Comparison of ENCODE assay signal across 21 cellular contexts in the genomic region with DNA sequence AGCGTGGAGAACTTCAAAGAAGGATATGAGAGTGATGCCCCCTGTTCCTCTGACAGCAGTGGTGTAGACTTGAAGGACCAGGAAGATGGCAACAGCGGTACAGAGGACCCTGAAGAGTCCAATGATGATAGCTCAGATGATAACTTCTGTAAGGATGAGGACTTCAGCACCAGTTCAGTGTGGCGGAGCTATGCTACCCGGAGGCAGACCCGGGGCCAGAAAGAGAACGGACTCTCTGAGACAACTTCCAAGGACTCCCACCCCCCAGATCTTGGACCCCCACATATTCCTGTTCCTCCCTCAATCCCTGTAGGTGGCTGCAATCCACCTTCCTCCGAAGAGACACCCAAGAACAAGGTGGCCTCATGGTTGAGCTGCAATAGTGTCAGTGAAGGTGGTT. TPM values are rescaled to one million over a fixed set of nuclear protein-coding genes. Genes with fewer than 3 reads are reported as not detected.
DNase-seq lines count a peak whose midpoint lies in the region; ATAC-seq and TF ChIP-seq lines count a peak whose summit lies in the region.
"Had no signal": no experiment of that assay in that cellular context is flagged by ENCODE, and none has a peak within 500 bp of the region (broad histone marks: within the 10 kb centered on the region; RNA-seq: fewer than 3 reads in every experiment).

No MANE protein-coding gene starts in this region.

- H3K36me3 Mint-ChIP-seq in activated T-cell treated with anti-CD3 and anti-CD28 coated beads, Interleukin-2, amount 50 U/mL, for 24 hours (ENCODE audit: low read depth): peaks cover 93% of the 10 kb centered on the region

- intact Hi-C loops in Panc1 (cut with micrococcal nuclease; ENCODE audit: unreplicated experiment): no loop called here
- intact Hi-C loops in head of caudate nucleus (cut with DNase I): no loop called here

- H3K27ac Mint-ChIP-seq in activated T-cell treated with anti-CD3 and anti-CD28 coated beads, Interleukin-2, amount 50 U/mL, for 24 hours: peak overlapping the region; percentile 55
- H3K27ac Mint-ChIP-seq: CD4-positive, CD25-positive, alpha-beta regulatory T cell had no signal

- peaks cover 14% of the 10 kb centered on the region for H3K4me1 Mint-ChIP-seq in activated T-cell treated with anti-CD3 and anti-CD28 coated beads, Interleukin-2, amount 50 U/mL, for 24 hours (ENCODE audit: low read depth)
- H3K4me1 Mint-ChIP-seq: CD4-positive, CD25-positive, alpha-beta regulatory T cell; H9 had no signal

- peaks cover 22% of the 10 kb centered on the region for H3K36me3 ChIP-seq in Panc1 (ENCODE audit: control insufficient read depth, insufficient read depth, low read length)

- no peak overlapping the region for H3K4me3 ChIP-seq in Panc1 (ENCODE audit: low read depth in 2 of 2, low read length in 2 of 2)
- H3K4me3 ChIP-seq: A549, GM23248 had no signal

- no peak for DNase-seq in activated T-cell treated with anti-CD3 and anti-CD28 coated beads, Interleukin-2, amount 50 U/mL, for 24 hours
- no peak for DNase-seq in activated T-cell treated with anti-CD3 and anti-CD28 coated beads, Interleukin-2, amount 50 U/mL, for 1 hour
- no peak for DNase-seq in Panc1 (ENCODE audit: low read depth, low spot score)
- peak; percentile 2 for DNase-seq in mesenteric fat pad (ENCODE audit: low spot score)
- DNase-seq in head of caudate nucleus: no peak
- no peak for DNase-seq in NCI-H1105 (lab: John Stamatoyannopoulos, UW)
- DNase-seq: BE2C; CD4-positive, CD25-positive, alpha-beta regulatory T cell; DMS79 treated with DMSO at 0.1 percent for 48 hours; GM23248; H9; KG1; NCI-H1105 treated with DMSO at 0.1 percent for 48 hours; NCI-H2029 treated with DMSO at 0.1 percent for 48 hours; NCI-H345; NCI-H524; NCI-H774; NK-92 treated with Interleukin-12 subunit alpha and Interleukin-12 subunit beta, amount 100 ng/mL, for 24 hours had no signal

- no peak for ATAC-seq in Panc1
- no peak for ATAC-seq in GM21717 (IDR thresholded peaks at IDR 0.05; ENCODE audit: unreplicated experiment)
- ATAC-seq: A549, SK-N-SH treated with all-trans-retinoic acid at 6 μM for 48 hours had no signal

- no peaks in the 10 kb centered on the region for H3K27me3 Mint-ChIP-seq in activated T-cell treated with anti-CD3 and anti-CD28 coated beads, Interleukin-2, amount 50 U/mL, for 24 hours
- H3K27me3 Mint-ChIP-seq: CD4-positive, CD25-positive, alpha-beta regulatory T cell had no signal

- TF ChIP-seq CTCF in Panc1 (IDR thresholded peaks at IDR 0.05): no peak

- no peak overlapping the region for H3K4me3 Mint-ChIP-seq in activated T-cell treated with anti-CD3 and anti-CD28 coated beads, Interleukin-2, amount 50 U/mL, for 24 hours
- H3K4me3 Mint-ChIP-seq: CD4-positive, CD25-positive, alpha-beta regulatory T cell; H9 had no signal

- in situ Hi-C loops in Panc1 (cut with HindIII; ENCODE audit: low pct_unique_long_range_greater_than_20kb, low sequenced_read_pairs): no loop called here

- POLR2A ChIA-PET in Panc1 (lab: Charles Lee): no interaction called here

- TSS peak; percentile 47 for BruUV-seq in Panc1 (replicated peaks; lab: Mats Ljungman, UMichigan)

- H3K4me1 ChIP-seq in Panc1 (ENCODE audit: control insufficient read depth, insufficient read depth, low read length): no peaks in the 10 kb centered on the region
- H3K4me1 ChIP-seq: A549, BE2C had no signal

- no peaks in the 10 kb centered on the region for H3K27me3 ChIP-seq in Panc1 (ENCODE audit: control insufficient read depth, insufficient read depth, low read length)
- H3K27me3 ChIP-seq: BE2C had no signal

- CTCF ChIA-PET in Panc1 (lab: Charles Lee): no interaction called here

- no peak overlapping the region for H3K27ac ChIP-seq in Panc1 (ENCODE audit: low read length)
- H3K27ac ChIP-seq: A549, GM23248 had no signal

- no peaks in the 10 kb centered on the region for H3K9me3 Mint-ChIP-seq in activated T-cell treated with anti-CD3 and anti-CD28 coated beads, Interleukin-2, amount 50 U/mL, for 24 hours
- H3K9me3 Mint-ChIP-seq: CD4-positive, CD25-positive, alpha-beta regulatory T cell; H9 had no signal

- no peaks in the 10 kb centered on the region for H3K9me3 ChIP-seq in Panc1 (ENCODE audit: control insufficient read depth, insufficient read depth, low read depth, low read length)
- H3K9me3 ChIP-seq: A549, BE2C had no signal

RNA-seq across cellular contexts. Expression of a gene that starts 14.0 kb away (rescaled TPM):
- total RNA-seq in Panc1 (2021; ENCODE audit: unreplicated experiment) (348 TPM), mesenteric fat pad (159 TPM)
- polyA plus RNA-seq in Panc1 (2012; ENCODE audit: insufficient read length): 277 TPM

RNA-seq across cellular contexts. Expression of a gene that starts 21.4 kb away (rescaled TPM):
- total RNA-seq in Panc1 (2021; ENCODE audit: unreplicated experiment) (1.2 TPM), mesenteric fat pad (0.48 TPM)
- polyA plus RNA-seq in Panc1 (2012; ENCODE audit: insufficient read length): 2.2 TPM
- total RNA-seq: CD4-positive, CD25-positive, alpha-beta regulatory T cell; GM23248 had no signal
- polyA plus RNA-seq: CD4-positive, CD25-positive, alpha-beta regulatory T cell had no signal

RNA-seq across cellular contexts. Expression of a gene that starts 34.5 kb away (rescaled TPM):
- 43.3 TPM for total RNA-seq in Panc1 (2021; ENCODE audit: unreplicated experiment)
- 25.4 TPM for polyA plus RNA-seq in Panc1 (2012; ENCODE audit: insufficient read length)
- total RNA-seq in mesenteric fat pad: 32.3 TPM

RNA-seq across cellular contexts. Expression of a gene that starts 46.1 kb away (rescaled TPM):
- total RNA-seq in Panc1 (2021; ENCODE audit: unreplicated experiment) (15.8 TPM), mesenteric fat pad (18.6 TPM)
- 19.1 TPM for polyA plus RNA-seq in Panc1 (2012; ENCODE audit: insufficient read length)

RNA-seq across cellular contexts. Expression of a gene that starts 47.6 kb away (rescaled TPM):
- 16.2 TPM for total RNA-seq in Panc1 (2021; ENCODE audit: unreplicated experiment)
- polyA plus RNA-seq in Panc1 (2012; ENCODE audit: insufficient read length): 15.3 TPM
- 14.4 TPM for total RNA-seq in mesenteric fat pad
